31 cellular contexts compared by ENCODE assay signal in genomic region chr2:172712251-172712650, GRCh38. TPM values are rescaled to one million over a fixed set of nuclear protein-coding genes. Genes with fewer than 3 reads are reported as not detected.
"Had no signal": no experiment of that assay in that cellular context is flagged by ENCODE, and none has a peak within 500 bp of the region (broad histone marks: within the 10 kb centered on the region; RNA-seq: fewer than 3 reads in every experiment).

No MANE protein-coding gene starts in this region.

- H3K4me2 ChIP-seq: KMS-11 had no signal

- DNase-seq: activated B cell treated with CpG ODN at 0.5 μM for 24 hours; activated CD4-positive, alpha-beta memory T cell treated with anti-CD3 and anti-CD28 coated beads for 36 hours; activated CD4-positive, alpha-beta T cell treated with anti-CD3 and anti-CD28 coated beads for 4 hours; activated CD4-positive, alpha-beta T cell treated with anti-CD3 and anti-CD28 coated beads, Interleukin-2, amount 50 U/mL, for 1 hour; activated CD4-positive, CD25-positive, alpha-beta regulatory T cell treated with anti-CD3 and anti-CD28 coated beads, Interleukin-2, amount 50 U/mL, for 72 hours; activated CD8-positive, alpha-beta memory T cell treated with anti-CD3 and anti-CD28 coated beads, Interleukin-2, amount 50 U/mL, for 4 hours; activated naive CD4-positive, alpha-beta T cell treated with anti-CD3 and anti-CD28 coated beads, Interleukin-2, amount 10 ng/mL, durations not matched to agents 7 days and 5 days; activated naive CD8-positive, alpha-beta T cell treated with anti-CD3 and anti-CD28 coated beads, Interleukin-2, amount 50 U/mL, for 24 hours; activated T-cell treated with anti-CD3 and anti-CD28 coated beads for 4 hours; activated T-cell treated with anti-CD3 and anti-CD28 coated beads, Interleukin-2, amount 50 U/mL, for 4 hours; anterior cingulate cortex; MM.1S; MV-4-11; NCI-H1092; NCI-H1436 treated with DMSO at 0.1 percent for 48 hours; NCI-H1694 treated with DMSO at 0.1 percent for 48 hours; NCI-H2029; NCI-H2171; NCI-H510A; NCI-H526; NCI-H748 treated with DMSO at 0.1 percent for 48 hours; NK-92 treated with Interleukin-12 subunit alpha and Interleukin-12 subunit beta, amount 100 ng/mL, for 24 hours; PC-3; Peyer's patch; RPMI8226; SW 1271; T-helper 1 cell; T-helper 2 cell; T-helper 9 cell had no signal

- ATAC-seq: activated naive CD8-positive, alpha-beta T cell treated with anti-CD3 and anti-CD28 coated beads, Interleukin-2, amount 50 U/mL, for 24 hours; activated T-cell treated with anti-CD3 and anti-CD28 coated beads, Interleukin-2, amount 50 U/mL, for 4 hours; PC-3 had no signal

- H3K27ac ChIP-seq: KMS-11, Peyer's patch, VCaP had no signal

- H3K4me1 ChIP-seq: Peyer's patch had no signal

- H3K9ac ChIP-seq: KMS-11 had no signal

- H3K36me3 ChIP-seq: Peyer's patch had no signal

- H3K27me3 ChIP-seq: Peyer's patch had no signal

- H3K9me3 ChIP-seq: Peyer's patch had no signal

- H3K4me3 ChIP-seq: Peyer's patch had no signal

RNA-seq across cellular contexts. Expression of gene RAPGEF4, which starts 23.4 kb away (rescaled TPM):
- total RNA-seq: activated B cell treated with CpG ODN at 0.5 μM for 24 hours had no signal
